In genomic region chr16:8649829-8650554, GRCh38 we compare ENCODE assay signal across 40 cellular contexts. TPM values are rescaled to one million over a fixed set of nuclear protein-coding genes. Genes with fewer than 3 reads are reported as not detected.
"Had no signal": no experiment of that assay in that cellular context is flagged by ENCODE, and none has a peak within 500 bp of the region (broad histone marks: within the 10 kb centered on the region; RNA-seq: fewer than 3 reads in every experiment).

No MANE protein-coding gene starts in this region.

- H3K36me3 ChIP-seq: colonic mucosa had no signal

- DNase-seq: activated CD4-positive, alpha-beta memory T cell treated with anti-CD3 and anti-CD28 coated beads for 36 hours; activated CD4-positive, alpha-beta T cell treated with anti-CD3 and anti-CD28 coated beads for 36 hours; activated CD4-positive, alpha-beta T cell treated with anti-CD3 and anti-CD28 coated beads, Interleukin-2, amount 10 ng/mL, durations not matched to agents 24 days and 14 days; activated CD4-positive, CD25-positive, alpha-beta regulatory T cell; activated CD4-positive, CD25-positive, alpha-beta regulatory T cell treated with anti-CD3 and anti-CD28 coated beads, Interleukin-2, amount 50 U/mL, for 72 hours; activated CD8-positive, alpha-beta memory T cell treated with anti-CD3 and anti-CD28 coated beads, Interleukin-2, amount 10 ng/mL, durations not matched to agents 7 days and 5 days; activated CD8-positive, alpha-beta memory T cell treated with anti-CD3 and anti-CD28 coated beads, Interleukin-2, amount 50 U/mL, for 4 hours; activated CD8-positive, alpha-beta T cell treated with anti-CD3 and anti-CD28 coated beads, Interleukin-2, amount 10 ng/mL, durations not matched to agents 7 days and 5 days; activated effector memory CD4-positive, alpha-beta T cell treated with anti-CD3 and anti-CD28 coated beads, Interleukin-2, amount 50 U/mL, for 16 hours; activated naive CD4-positive, alpha-beta T cell treated with anti-CD3 and anti-CD28 coated beads for 36 hours; activated naive CD8-positive, alpha-beta T cell treated with anti-CD3 and anti-CD28 coated beads for 36 hours; activated naive CD8-positive, alpha-beta T cell treated with anti-CD3 and anti-CD28 coated beads, Interleukin-2, amount 50 U/mL, for 24 hours; activated T-cell treated with anti-CD3 and anti-CD28 coated beads, Interleukin-2, amount 50 U/mL, for 1 hour; activated T-cell treated with anti-CD3 and anti-CD28 coated beads, Interleukin-2, amount 50 U/mL, for 48 hours; adrenal gland; amygdala; aorta; body of pancreas; caudate nucleus; colonic mucosa; dorsolateral prefrontal cortex; effector memory CD4-positive, alpha-beta T cell; endodermal cell; erythroblast; foreskin melanocyte; heart right ventricle; T-helper 1 cell; T-helper 17 cell; T1000 had no signal

- H3K27me3 ChIP-seq: adrenal gland, body of pancreas, colonic mucosa, dorsolateral prefrontal cortex, esophagus muscularis mucosa, gastroesophageal sphincter, heart right ventricle had no signal

- H3K4me3 ChIP-seq: adrenal gland, body of pancreas, colonic mucosa, dorsolateral prefrontal cortex, esophagus muscularis mucosa, gastroesophageal sphincter, heart right ventricle had no signal

- H3K27me3 Mint-ChIP-seq: activated CD4-positive, alpha-beta memory T cell treated with anti-CD3 and anti-CD28 coated beads for 36 hours; activated CD4-positive, alpha-beta T cell treated with anti-CD3 and anti-CD28 coated beads for 36 hours; activated CD4-positive, alpha-beta T cell treated with anti-CD3 and anti-CD28 coated beads, Interleukin-2, amount 10 ng/mL, durations not matched to agents 24 days and 14 days; activated CD8-positive, alpha-beta memory T cell treated with anti-CD3 and anti-CD28 coated beads, Interleukin-2, amount 10 ng/mL, durations not matched to agents 7 days and 5 days; activated naive CD4-positive, alpha-beta T cell treated with anti-CD3 and anti-CD28 coated beads, Interleukin-2, amount 50 U/mL, for 24 hours; activated naive CD8-positive, alpha-beta T cell treated with anti-CD3 and anti-CD28 coated beads for 36 hours; activated naive CD8-positive, alpha-beta T cell treated with anti-CD3 and anti-CD28 coated beads, Interleukin-2, amount 50 U/mL, for 24 hours; dendritic cell treated with granulocyte-macrophage colony-stimulating factor and Interleukin-4, amounts not matched to agents 40 ng/mL and 50 ng/mL, for 4 days; T-helper 17 cell had no signal

- H3K4me1 ChIP-seq: adrenal gland, body of pancreas, colonic mucosa, esophagus muscularis mucosa, gastroesophageal sphincter, heart right ventricle had no signal

- H3K4me3 Mint-ChIP-seq: activated CD4-positive, alpha-beta memory T cell treated with anti-CD3 and anti-CD28 coated beads for 36 hours; activated CD4-positive, alpha-beta T cell treated with anti-CD3 and anti-CD28 coated beads for 36 hours; activated CD4-positive, alpha-beta T cell treated with anti-CD3 and anti-CD28 coated beads, Interleukin-2, amount 10 ng/mL, durations not matched to agents 24 days and 14 days; activated CD8-positive, alpha-beta memory T cell treated with anti-CD3 and anti-CD28 coated beads, Interleukin-2, amount 10 ng/mL, durations not matched to agents 7 days and 5 days; activated CD8-positive, alpha-beta T cell treated with anti-CD3 and anti-CD28 coated beads, Interleukin-2, amount 10 ng/mL, durations not matched to agents 7 days and 5 days; activated naive CD4-positive, alpha-beta T cell treated with anti-CD3 and anti-CD28 coated beads for 36 hours; activated naive CD4-positive, alpha-beta T cell treated with anti-CD3 and anti-CD28 coated beads, Interleukin-2, amount 50 U/mL, for 24 hours; activated naive CD8-positive, alpha-beta T cell treated with anti-CD3 and anti-CD28 coated beads for 36 hours; activated naive CD8-positive, alpha-beta T cell treated with anti-CD3 and anti-CD28 coated beads, Interleukin-2, amount 50 U/mL, for 24 hours; activated T-helper 1 cell treated with anti-CD3 and anti-CD28 coated beads, Interleukin-12 subunit alpha, Interleukin-12 subunit beta, Interleukin-2, Interleukin-4 antibody, amounts not matched to agents 30 ng/mL and 10 ng/mL and 1 ng/mL, durations not matched to agents 14 hours and 24 hours and 36 hours; dendritic cell treated with granulocyte-macrophage colony-stimulating factor and Interleukin-4, amounts not matched to agents 40 ng/mL and 50 ng/mL, for 4 days; endodermal cell; T-helper 17 cell; T-helper 2 cell treated with Interferon-gamma antibody and Interleukin-4, amounts not matched to agents 5 μg/mL and 100 μg/mL, for 36 hours had no signal

- H3K27ac ChIP-seq: adrenal gland, body of pancreas, colonic mucosa, dorsolateral prefrontal cortex, esophagus muscularis mucosa, gastroesophageal sphincter, heart right ventricle had no signal

- H3K9me3 Mint-ChIP-seq: activated CD4-positive, alpha-beta memory T cell treated with anti-CD3 and anti-CD28 coated beads for 36 hours; activated CD4-positive, alpha-beta T cell treated with anti-CD3 and anti-CD28 coated beads, Interleukin-2, amount 10 ng/mL, durations not matched to agents 24 days and 14 days; activated naive CD4-positive, alpha-beta T cell treated with anti-CD3 and anti-CD28 coated beads for 36 hours; activated naive CD4-positive, alpha-beta T cell treated with anti-CD3 and anti-CD28 coated beads, Interleukin-2, amount 50 U/mL, for 24 hours; activated naive CD8-positive, alpha-beta T cell treated with anti-CD3 and anti-CD28 coated beads for 36 hours; activated naive CD8-positive, alpha-beta T cell treated with anti-CD3 and anti-CD28 coated beads, Interleukin-2, amount 50 U/mL, for 24 hours; activated T-helper 1 cell treated with anti-CD3 and anti-CD28 coated beads, Interleukin-12 subunit alpha, Interleukin-12 subunit beta, Interleukin-2, Interleukin-4 antibody, amounts not matched to agents 30 ng/mL and 10 ng/mL and 1 ng/mL, durations not matched to agents 14 hours and 24 hours and 36 hours; activated T-helper 2 cell treated with anti-CD3 and anti-CD28 coated beads, Interferon-gamma antibody, Interleukin-2, Interleukin-4, amounts not matched to agents 10 μg/mL and 5 μg/mL and 100 μg/mL, durations not matched to agents 14 hours and 24 hours and 36 hours; dendritic cell treated with granulocyte-macrophage colony-stimulating factor and Interleukin-4, amounts not matched to agents 40 ng/mL and 50 ng/mL, for 4 days; T-helper 2 cell treated with Interferon-gamma antibody and Interleukin-4, amounts not matched to agents 5 μg/mL and 100 μg/mL, for 36 hours had no signal

- H3K4me1 Mint-ChIP-seq: endodermal cell had no signal

- H3K27ac Mint-ChIP-seq: activated CD4-positive, alpha-beta memory T cell treated with anti-CD3 and anti-CD28 coated beads for 36 hours; activated CD4-positive, alpha-beta T cell treated with anti-CD3 and anti-CD28 coated beads for 36 hours; activated CD4-positive, alpha-beta T cell treated with anti-CD3 and anti-CD28 coated beads, Interleukin-2, amount 10 ng/mL, durations not matched to agents 24 days and 14 days; activated CD8-positive, alpha-beta memory T cell treated with anti-CD3 and anti-CD28 coated beads, Interleukin-2, amount 10 ng/mL, durations not matched to agents 7 days and 5 days; activated CD8-positive, alpha-beta T cell treated with anti-CD3 and anti-CD28 coated beads, Interleukin-2, amount 10 ng/mL, durations not matched to agents 7 days and 5 days; activated naive CD4-positive, alpha-beta T cell treated with anti-CD3 and anti-CD28 coated beads for 36 hours; activated naive CD4-positive, alpha-beta T cell treated with anti-CD3 and anti-CD28 coated beads, Interleukin-2, amount 50 U/mL, for 24 hours; activated naive CD8-positive, alpha-beta T cell treated with anti-CD3 and anti-CD28 coated beads for 36 hours; activated naive CD8-positive, alpha-beta T cell treated with anti-CD3 and anti-CD28 coated beads, Interleukin-2, amount 50 U/mL, for 24 hours; activated T-helper 1 cell treated with anti-CD3 and anti-CD28 coated beads, Interleukin-12 subunit alpha, Interleukin-12 subunit beta, Interleukin-2, Interleukin-4 antibody, amounts not matched to agents 30 ng/mL and 10 ng/mL and 1 ng/mL, durations not matched to agents 14 hours and 24 hours and 36 hours; activated T-helper 2 cell treated with anti-CD3 and anti-CD28 coated beads, Interferon-gamma antibody, Interleukin-2, Interleukin-4, amounts not matched to agents 10 μg/mL and 5 μg/mL and 100 μg/mL, durations not matched to agents 14 hours and 24 hours and 36 hours; dendritic cell treated with granulocyte-macrophage colony-stimulating factor and Interleukin-4, amounts not matched to agents 40 ng/mL and 50 ng/mL, for 4 days; endodermal cell; T-helper 17 cell; T-helper 2 cell treated with Interferon-gamma antibody and Interleukin-4, amounts not matched to agents 5 μg/mL and 100 μg/mL, for 36 hours had no signal

- H3K9me3 ChIP-seq: adrenal gland, body of pancreas, colonic mucosa, esophagus muscularis mucosa, gastroesophageal sphincter, heart right ventricle had no signal

RNA-seq across cellular contexts. Expression of gene TMEM114, which starts 59.7 kb away (rescaled TPM):
- total RNA-seq: activated CD4-positive, alpha-beta memory T cell treated with anti-CD3 and anti-CD28 coated beads for 36 hours; activated CD4-positive, alpha-beta T cell treated with anti-CD3 and anti-CD28 coated beads for 36 hours; activated CD4-positive, alpha-beta T cell treated with anti-CD3 and anti-CD28 coated beads, Interleukin-2, amount 10 ng/mL, durations not matched to agents 24 days and 14 days; activated CD8-positive, alpha-beta memory T cell treated with anti-CD3 and anti-CD28 coated beads for 36 hours; activated CD8-positive, alpha-beta memory T cell treated with anti-CD3 and anti-CD28 coated beads, Interleukin-2, amount 10 ng/mL, durations not matched to agents 7 days and 5 days; activated CD8-positive, alpha-beta T cell treated with anti-CD3 and anti-CD28 coated beads, Interleukin-2, amount 10 ng/mL, durations not matched to agents 7 days and 5 days; activated naive CD4-positive, alpha-beta T cell treated with anti-CD3 and anti-CD28 coated beads for 36 hours; activated naive CD8-positive, alpha-beta T cell treated with anti-CD3 and anti-CD28 coated beads for 36 hours; activated T-helper 1 cell treated with anti-CD3 and anti-CD28 coated beads, Interleukin-12 subunit alpha, Interleukin-12 subunit beta, Interleukin-2, Interleukin-4 antibody, amounts not matched to agents 30 ng/mL and 10 ng/mL and 1 ng/mL, durations not matched to agents 14 hours and 24 hours and 36 hours; activated T-helper 2 cell treated with anti-CD3 and anti-CD28 coated beads, Interferon-gamma antibody, Interleukin-2, Interleukin-4, amounts not matched to agents 10 μg/mL and 5 μg/mL and 100 μg/mL, durations not matched to agents 14 hours and 24 hours and 36 hours; adrenal gland; aorta; body of pancreas; colonic mucosa; esophagus muscularis mucosa; fibroblast of lung; fibroblast of villous mesenchyme; gastroesophageal sphincter; glomerular endothelial cell; T-helper 17 cell had no signal
- polyA plus RNA-seq: aorta, fibroblast of lung, heart right ventricle had no signal
